Comparison of ENCODE assay signal across 9 cellular contexts in genomic region chr1:66351474-66351873, GRCh38.
DNase-seq lines count a peak whose midpoint lies in the region; ATAC-seq and TF ChIP-seq lines count a peak whose summit lies in the region.
"Had no signal": no experiment of that assay in that cellular context is flagged by ENCODE, and none has a peak within 500 bp of the region (broad histone marks: within the 10 kb centered on the region; RNA-seq: fewer than 3 reads in every experiment).

No MANE protein-coding gene starts in this region.

- H3K4me3 ChIP-seq in neutrophil (ENCODE audit: low read depth in 1 of 2, low read length in 1 of 2): no peak overlapping the region

- H3K27ac ChIP-seq in neutrophil: peak overlapping the region; percentile 51

- in situ Hi-C loops in G401 (cut with HindIII; ENCODE audit: low sequenced_read_pairs): no loop called here

- ATAC-seq in GM19452 (IDR thresholded peaks at IDR 0.05; ENCODE audit: unreplicated experiment): peak; percentile 33
- peak; percentile 51 for ATAC-seq in HG02885 (IDR thresholded peaks at IDR 0.05; ENCODE audit: poor library complexity, unreplicated experiment)

- DNase-seq in SKM-1 (lab: John Stamatoyannopoulos, UW; ENCODE audit: unreplicated experiment) (no peak), SHP77 treated with DMSO at 0.1 percent for 48 hours (lab: John Stamatoyannopoulos, UW) (no peak), DMS79 (lab: John Stamatoyannopoulos, UW) (no peak), G401 (ENCODE audit: low spot score) (no peak)
- DNase-seq: left cardiac atrium had no signal

- peak overlapping the region; percentile 92 for H3K27ac Mint-ChIP-seq in activated naive CD8-positive, alpha-beta T cell

- TF ChIP-seq CTCF in neutrophil (IDR thresholded peaks at IDR 0.05): no peak

- H3K4me1 ChIP-seq in neutrophil (ENCODE audit: control insufficient read depth in 1 of 2, insufficient read depth in 1 of 2, low read depth in 1 of 2, low read length in 1 of 2): peaks cover 25 to 49% of the 10 kb centered on the region in 2 experiments

- peaks cover 96% of the 10 kb centered on the region for H3K4me1 Mint-ChIP-seq in activated naive CD8-positive, alpha-beta T cell (ENCODE audit: low read depth)

- no peaks in the 10 kb centered on the region for H3K27me3 ChIP-seq in neutrophil

- peak overlapping the region; percentile 74 for H3K4me3 Mint-ChIP-seq in activated naive CD8-positive, alpha-beta T cell

- no peaks in the 10 kb centered on the region for H3K27me3 Mint-ChIP-seq in activated naive CD8-positive, alpha-beta T cell

- peaks cover 5% of the 10 kb centered on the region for H3K9me3 Mint-ChIP-seq in activated naive CD8-positive, alpha-beta T cell (ENCODE audit: low read depth)

- H3K36me3 ChIP-seq in neutrophil: peaks cover 13% of the 10 kb centered on the region

- H3K36me3 Mint-ChIP-seq in activated naive CD8-positive, alpha-beta T cell: peaks cover 19% of the 10 kb centered on the region

- no peaks in the 10 kb centered on the region for H3K9me3 ChIP-seq in neutrophil
